9 cellular contexts compared by ENCODE assay signal in the genomic region with DNA sequence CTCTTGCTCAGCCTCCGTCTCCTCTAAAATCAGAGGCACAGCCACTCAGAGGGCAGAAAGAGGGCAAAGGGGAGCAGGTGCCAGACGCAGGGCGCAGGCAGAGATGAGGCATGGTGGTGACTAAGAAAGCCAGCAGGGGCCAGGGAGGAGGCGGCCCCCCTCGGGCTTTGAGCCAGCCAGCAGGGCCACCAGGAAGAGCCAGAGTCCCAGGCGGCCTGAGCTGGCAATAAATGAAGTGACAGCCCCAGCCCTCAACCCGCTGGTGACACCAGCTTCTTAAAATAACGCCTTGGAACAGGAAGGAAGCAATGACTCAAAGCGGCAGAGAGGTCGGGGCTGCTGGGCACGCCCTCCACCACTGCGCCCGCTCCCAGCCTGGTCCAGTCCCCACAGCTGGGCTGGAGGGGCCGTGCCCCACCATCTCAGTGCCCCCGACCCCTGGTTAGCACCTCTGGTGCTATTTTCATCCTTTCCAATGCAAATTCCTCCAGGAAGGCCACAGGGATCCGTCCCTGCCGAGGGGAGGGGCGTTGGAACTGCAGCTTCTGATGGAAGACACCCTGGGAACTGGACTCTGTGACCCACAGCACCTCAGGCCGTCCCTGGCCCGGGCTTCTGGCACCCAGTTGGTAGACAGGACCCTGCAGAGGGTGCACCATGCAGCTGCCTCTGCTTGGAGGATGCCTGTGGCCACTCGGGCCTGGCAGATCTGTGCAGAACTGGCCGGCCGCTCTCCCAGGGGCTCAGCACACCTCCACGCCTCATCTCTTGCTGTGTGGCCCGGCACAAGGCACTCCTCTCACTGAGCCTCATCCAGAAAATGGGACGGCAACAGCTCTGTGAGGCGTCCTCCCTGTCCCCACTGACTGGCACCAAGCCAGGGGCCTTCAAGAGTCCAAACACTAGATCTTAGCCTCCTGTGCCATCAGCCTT.
DNase-seq lines count a peak whose midpoint lies in the region; ATAC-seq, FAIRE-seq and TF ChIP-seq lines count a peak whose summit lies in the region.
"Had no signal": no experiment of that assay in that cellular context is flagged by ENCODE, and none has a peak within 500 bp of the region (broad histone marks: within the 10 kb centered on the region; RNA-seq: fewer than 3 reads in every experiment).

No MANE protein-coding gene starts in this region.

- H3F3A ChIP-seq in SK-N-SH (replicated peaks; ENCODE audit: insufficient read depth) = peaks cover 26% of the 10 kb centered on the region

- peak; percentile 73 to 76 for ATAC-seq in A549
- peak; percentile 72 for ATAC-seq in GM19023 (IDR thresholded peaks at IDR 0.05; ENCODE audit: unreplicated experiment)
- peak; percentile 75 for ATAC-seq in HG03135 (IDR thresholded peaks at IDR 0.05; ENCODE audit: unreplicated experiment)
- peak; percentile 82 to 90 (median 82) for ATAC-seq in heart left ventricle

- H3K27ac ChIP-seq in A549 = peak overlapping the region; percentile 73 to 89
- peak overlapping the region; percentile 67 to 77; a peak in 3 of 4 replicates for H3K27ac ChIP-seq in SK-N-SH (ENCODE audit: low read depth in 2 of 2, low read length in 1 of 2)
- H3K27ac ChIP-seq in heart left ventricle = peak overlapping the region; percentile 37 to 94 (median 90)

- H3K9me2 ChIP-seq in SK-N-SH = no peaks in the 10 kb centered on the region

- peaks cover 36% of the 10 kb centered on the region for H4K20me1 ChIP-seq in SK-N-SH (ENCODE audit: insufficient read depth)

- TF ChIP-seq RAD21 in A549 (conservative IDR thresholded peaks at IDR 0.05 in 1 of 2, IDR thresholded peaks at IDR 0.05 in 1 of 2) (peak in 1 of 2 experiments; percentile 28; a peak in 2 of 5 replicates), SK-N-SH (IDR thresholded peaks at IDR 0.05; ENCODE audit: low read length) (no peak)

- WGBS in A549 (ENCODE audit: missing lambda C conversion rate) = 27% methylated on average over 26 of the region's 27 CpGs
- 51% methylated on average over 20 of the region's 27 CpGs for WGBS in SK-N-SH (ENCODE audit: low lambda C conversion rate)
- WGBS in heart left ventricle, 4 donors = 12 to 21% (median 16%) methylated on average over 21 to 27 of the region's 27 CpGs

- no peaks in the 10 kb centered on the region for H3K27me3 Mint-ChIP-seq in activated naive CD4-positive, alpha-beta T cell treated with anti-CD3 and anti-CD28 coated beads, Interleukin-2, amount 10 ng/mL, durations not matched to agents 7 days and 5 days

- H3K4me1 Mint-ChIP-seq in activated naive CD4-positive, alpha-beta T cell treated with anti-CD3 and anti-CD28 coated beads, Interleukin-2, amount 10 ng/mL, durations not matched to agents 7 days and 5 days = peaks cover 83% of the 10 kb centered on the region

- H3K9ac ChIP-seq in SK-N-SH = no peak overlapping the region

- no peak for TF ChIP-seq CTCF in A549 (IDR thresholded peaks at IDR 0.05)
- TF ChIP-seq CTCF in SK-N-SH (IDR thresholded peaks at IDR 0.05) = no peak
- TF ChIP-seq CTCF in heart left ventricle (IDR thresholded peaks at IDR 0.05) = peak in 4 of 12 donors; percentile 2 to 31 (median 23)

- peak overlapping the region; percentile 60 for H3K4me3 Mint-ChIP-seq in activated naive CD4-positive, alpha-beta T cell treated with anti-CD3 and anti-CD28 coated beads, Interleukin-2, amount 10 ng/mL, durations not matched to agents 7 days and 5 days

- DNase-seq in A549 (ENCODE audit: low read depth in 1 of 2, low spot score in 1 of 2) (peak; percentile 69 to 84), SK-N-SH (peak; percentile 70), heart left ventricle (peak; percentile 90 to 96 (median 92)), NCI-H446 treated with DMSO at 0.1 percent for 48 hours (lab: John Stamatoyannopoulos, UW) (no peak)
- peak; percentile 88 for DNase-seq in activated naive CD4-positive, alpha-beta T cell treated with anti-CD3 and anti-CD28 coated beads, Interleukin-2, amount 10 ng/mL, durations not matched to agents 7 days and 5 days
- peak; percentile 67 to 74 for DNase-seq in stimulated activated CD4-positive, alpha-beta T cell treated with anti-CD3 and anti-CD28 coated beads, Interleukin-12 subunit alpha, Interleukin-12 subunit beta, amount 100 ng/mL, for 24 hours (ENCODE audit: low read depth in 2 of 2)

- no peaks in the 10 kb centered on the region for H3K27me3 ChIP-seq in SK-N-SH (ENCODE audit: insufficient read depth)
- no peaks in the 10 kb centered on the region for H3K27me3 ChIP-seq in heart left ventricle

- H3K4me2 ChIP-seq in A549 (peak overlapping the region; percentile 83), SK-N-SH (peak overlapping the region; percentile 76)

- H3K27ac Mint-ChIP-seq in activated naive CD4-positive, alpha-beta T cell treated with anti-CD3 and anti-CD28 coated beads, Interleukin-2, amount 10 ng/mL, durations not matched to agents 7 days and 5 days = peak overlapping the region; percentile 92

- TF ChIP-seq POLR2A in A549 (IDR thresholded peaks at IDR 0.05; ENCODE audit: low read length) (no peak), heart left ventricle (IDR thresholded peaks at IDR 0.05) (no peak)

- peaks cover 31% of the 10 kb centered on the region; the same call in 1 of the 2 replicates for H3K79me2 ChIP-seq in SK-N-SH (ENCODE audit: insufficient read depth)

- peaks cover 29% of the 10 kb centered on the region for H3K36me3 Mint-ChIP-seq in activated naive CD4-positive, alpha-beta T cell treated with anti-CD3 and anti-CD28 coated beads, Interleukin-2, amount 10 ng/mL, durations not matched to agents 7 days and 5 days

- H2AFZ ChIP-seq in SK-N-SH (ENCODE audit: low read depth) = no peak overlapping the region

- peaks cover 0 to 25% of the 10 kb centered on the region in 2 experiments for H3K36me3 ChIP-seq in SK-N-SH (replicated peaks in 1 of 2; ENCODE audit: control insufficient read depth in 1 of 2, insufficient read depth in 2 of 2, low read length in 1 of 2)
- H3K36me3 ChIP-seq in heart left ventricle = peaks cover 0 to 48% (median 14%) of the 10 kb centered on the region in 9 donors

- H3K4me1 ChIP-seq in A549 (peaks cover 48% of the 10 kb centered on the region), SK-N-SH (ENCODE audit: control insufficient read depth in 1 of 2, insufficient read depth in 2 of 2, low read depth in 1 of 2, low read length in 1 of 2) (peaks cover 24 to 26% of the 10 kb centered on the region in 2 experiments; a peak in 3 of 4 replicates), heart left ventricle (peaks cover 19 to 82% (median 66%) of the 10 kb centered on the region in 12 donors)

- H3K4me3 ChIP-seq in A549 (0 out of 3 replicates have a peak overlapping the region, but pooled peaks have one; percentile 3), SK-N-SH (ENCODE audit: low read depth in 2 of 2, low read length in 1 of 2) (no peak overlapping the region; a peak in 1 of 4 replicates), heart left ventricle (peak overlapping the region in 8 of 12 donors; percentile 2 to 38 (median 19))

- no peaks in the 10 kb centered on the region for H3K9me3 Mint-ChIP-seq in activated naive CD4-positive, alpha-beta T cell treated with anti-CD3 and anti-CD28 coated beads, Interleukin-2, amount 10 ng/mL, durations not matched to agents 7 days and 5 days

- POLR2A ChIA-PET in A549 (lab: Yijun Ruan, JAX) (interaction anchor here (0.5 kb wide), 1 partner anchor 16 kb away, joined by 4 read pairs; no protein-coding TSS in a partner anchor), SK-N-SH (lab: Yijun Ruan, JAX) (no interaction called here)

- CTCF ChIA-PET in A549 (lab: Yijun Ruan, JAX) = interaction anchor here (0.7 to 2.0 kb wide), 7 partner anchors 38 to 310 kb away, joined by 3 to 4 read pairs (median 3); no protein-coding TSS in a partner anchor
- CTCF ChIA-PET in SK-N-SH (lab: Yijun Ruan, JAX) = interaction anchor here (1.0 kb wide), 1 partner anchor 57 kb away, joined by 3 read pairs; no protein-coding TSS in a partner anchor
- CTCF ChIA-PET in activated naive CD4-positive, alpha-beta T cell treated with anti-CD3 and anti-CD28 coated beads, Interleukin-2, amount 10 ng/mL, durations not matched to agents 7 days and 5 days (lab: Charles Lee) = interaction anchor here (0.9 to 1.7 kb wide), 3 partner anchors 12 to 17 kb away, joined by 3 to 6 read pairs (median 6); no protein-coding TSS in a partner anchor

- TF ChIP-seq EP300 in A549 (IDR thresholded peaks at IDR 0.05) (no peak; a peak in 1 of 5 replicates), SK-N-SH (IDR thresholded peaks at IDR 0.05; ENCODE audit: borderline replicate concordance in 1 of 2, low read depth in 1 of 2, low read length in 1 of 2) (peak in 1 of 2 experiments; percentile 69; a peak in 2 of 4 replicates)

- FAIRE-seq in A549 (lab: Jason Lieb, UNC) = no peak
- FAIRE-seq: G401.6 had no signal

- intact Hi-C loops in heart left ventricle (cut with DNase I) = loop anchor here in 3 of 10 donors (5.0 to 10.0 kb wide), 5 partner anchors 61 to 314 kb away; partner anchors contain the start of gene NCOR2 (in 3 of the 3)

- no peaks in the 10 kb centered on the region for H3K9me3 ChIP-seq in A549
- no peaks in the 10 kb centered on the region for H3K9me3 ChIP-seq in SK-N-SH
- H3K9me3 ChIP-seq in heart left ventricle = no peaks in the 10 kb centered on the region

TF ChIP-seq in A549, 52 proteins besides CTCF, POLR2A, EP300 and RAD21 (continues in another document):
- TF ChIP-seq, protein P1, sequence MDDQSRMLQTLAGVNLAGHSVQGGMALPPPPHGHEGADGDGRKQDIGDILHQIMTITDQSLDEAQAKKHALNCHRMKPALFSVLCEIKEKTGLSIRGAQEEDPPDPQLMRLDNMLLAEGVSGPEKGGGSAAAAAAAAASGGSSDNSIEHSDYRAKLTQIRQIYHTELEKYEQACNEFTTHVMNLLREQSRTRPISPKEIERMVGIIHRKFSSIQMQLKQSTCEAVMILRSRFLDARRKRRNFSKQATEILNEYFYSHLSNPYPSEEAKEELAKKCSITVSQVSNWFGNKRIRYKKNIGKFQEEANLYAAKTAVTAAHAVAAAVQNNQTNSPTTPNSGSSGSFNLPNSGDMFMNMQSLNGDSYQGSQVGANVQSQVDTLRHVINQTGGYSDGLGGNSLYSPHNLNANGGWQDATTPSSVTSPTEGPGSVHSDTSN (IDR thresholded peaks at IDR 0.05) = no peak

TF ChIP-seq in SK-N-SH, 30 proteins besides CTCF, POLR2A, EP300 and RAD21 (continues in another document):
- TF ChIP-seq, protein P1 (IDR thresholded peaks at IDR 0.05) = peak; percentile 54
- TF ChIP-seq NRF1 (IDR thresholded peaks at IDR 0.05; ENCODE audit: low read depth, low read length) = no peak

Comparison
In these comparisons a context has a peak if more than half of its experiments do, and no peak if none do; other contexts are left out.
1. H3K4me3 ChIP-seq: peak in A549 (single experiment) and heart left ventricle (8 of 12); none in SK-N-SH (0 of 2).
2. Peak in every context shown above with its lines, with median percentiles within 50 percentile points of each other: ATAC-seq and H3K27ac ChIP-seq.